20 cellular contexts compared by ENCODE assay signal in genomic region chr7:27367930-27368549, GRCh38.
DNase-seq lines count a peak whose midpoint lies in the region; ATAC-seq, FAIRE-seq and TF ChIP-seq lines count a peak whose summit lies in the region.
"Had no signal": no experiment of that assay in that cellular context is flagged by ENCODE, and none has a peak within 500 bp of the region (broad histone marks: within the 10 kb centered on the region; RNA-seq: fewer than 3 reads in every experiment).

No MANE protein-coding gene starts in this region.

- POLR2A ChIA-PET in HepG2 (lab: Yijun Ruan, JAX): no interaction called here
- POLR2A ChIA-PET in H1 (lab: Charles Lee; ENCODE audit: partially characterized antibody): no interaction called here

- H2BK5ac ChIP-seq in H1 (ENCODE audit: low read depth, low read length): no peak overlapping the region

- H3K4me3 ChIP-seq in HepG2 (replicated peaks in 1 of 3; ENCODE audit: insufficient read depth in 1 of 3, low read depth in 2 of 3, low read length in 3 of 3): no peak overlapping the region
- no peak overlapping the region for H3K4me3 ChIP-seq in right lobe of liver
- H3K4me3 ChIP-seq in H1 (ENCODE audit: extremely low read depth in 1 of 4, insufficient read depth in 2 of 4, low read depth in 3 of 4, low read length in 4 of 4): no peak overlapping the region
- H3K4me3 ChIP-seq in vagina: no peak overlapping the region
- H3K4me3 ChIP-seq in esophagus muscularis mucosa: no peak overlapping the region
- H3K4me3 ChIP-seq: BLaER1 had no signal

- H3K18ac ChIP-seq in H1 (ENCODE audit: extremely low read depth, low read length): no peak overlapping the region

- H2BK120ac ChIP-seq in H1 (replicated peaks; ENCODE audit: low read depth, low read length): no peak overlapping the region

- H3K14ac ChIP-seq in H1 (ENCODE audit: insufficient read length): no peak overlapping the region

- peak overlapping the region; percentile 95 for H2AK5ac ChIP-seq in H1 (ENCODE audit: low read depth, low read length)

- peak overlapping the region; percentile 100 for H3K56ac ChIP-seq in H1 (replicated peaks; ENCODE audit: insufficient read length, low read depth, low read length)

- H2BK20ac ChIP-seq in H1 (ENCODE audit: low read length): no peak overlapping the region

- no peak for TF ChIP-seq RAD21 in HepG2 (CRISPR knock-in tag; IDR thresholded peaks at IDR 0.05)
- TF ChIP-seq RAD21 in H1 (IDR thresholded peaks at IDR 0.05 in 1 of 2, conservative IDR thresholded peaks at IDR 0.05 in 1 of 2; ENCODE audit: low read depth in 2 of 2, low read length in 2 of 2): no peak

- DNase-seq in HepG2 (ENCODE audit: low spot score) (no peak), right lobe of liver (no peak), H1 (ENCODE audit: low read depth in 1 of 2, low spot score in 2 of 2) (no peak), natural killer cell (no peak), vagina (ENCODE audit: extremely low spot score in 2 of 2) (no peak), esophagus muscularis mucosa (ENCODE audit: extremely low spot score) (no peak), C1 segment of cervical spinal cord (lab: John Stamatoyannopoulos, UW) (no peak)
- DNase-seq: CD8-positive, alpha-beta memory T cell; DND-41; GOT3; NCI-H1436 treated with DMSO at 0.1 percent for 48 hours; NCI-H2029 treated with DMSO at 0.1 percent for 48 hours; NCI-H748 treated with DMSO at 0.1 percent for 48 hours; OCI-M1; RPMI8226; SIG-M5 had no signal

- H3K4me2 ChIP-seq in HepG2 (ENCODE audit: low read depth, low read length): no peak overlapping the region
- H3K4me2 ChIP-seq in H1 (ENCODE audit: insufficient read depth in 1 of 2, low read depth in 2 of 2, low read length in 2 of 2): no peak overlapping the region
- H3K4me2 ChIP-seq: BLaER1 had no signal

- H3K79me2 ChIP-seq in HepG2 (ENCODE audit: insufficient read depth, low read length) (no peaks in the 10 kb centered on the region), H1 (ENCODE audit: control insufficient read depth in 1 of 2, insufficient read depth in 2 of 2, low read length in 2 of 2) (no peaks in the 10 kb centered on the region)

- H3K23me2 ChIP-seq in H1 (ENCODE audit: low read depth, low read length): peaks cover 7% of the 10 kb centered on the region; the same call in 1 of the 2 replicates

- H3K9me3 Mint-ChIP-seq in natural killer cell: no peaks in the 10 kb centered on the region
- H3K9me3 Mint-ChIP-seq: CD8-positive, alpha-beta memory T cell had no signal

- BruUV-seq in HepG2 (replicated peaks; lab: Mats Ljungman, UMichigan): no TSS peak

- no peaks in the 10 kb centered on the region for H3K36me3 ChIP-seq in HepG2 (replicated peaks in 1 of 2; ENCODE audit: control insufficient read depth in 1 of 2, insufficient read depth in 2 of 2, low read length in 2 of 2)
- H3K36me3 ChIP-seq in right lobe of liver: no peaks in the 10 kb centered on the region
- H3K36me3 ChIP-seq in H1 (ENCODE audit: control insufficient read depth in 2 of 4, insufficient read depth in 4 of 4, low read length in 3 of 4): no peaks in the 10 kb centered on the region
- H3K36me3 ChIP-seq in vagina: no peaks in the 10 kb centered on the region
- no peaks in the 10 kb centered on the region for H3K36me3 ChIP-seq in esophagus muscularis mucosa
- H3K36me3 ChIP-seq: BLaER1 had no signal

- no peaks in the 10 kb centered on the region for H3K4me1 Mint-ChIP-seq in natural killer cell
- H3K4me1 Mint-ChIP-seq: CD8-positive, alpha-beta memory T cell had no signal

- H4K8ac ChIP-seq in H1 (ENCODE audit: extremely low read depth, insufficient read depth, low read length): no peak overlapping the region

- H3K4me3 Mint-ChIP-seq in natural killer cell: no peak overlapping the region
- H3K4me3 Mint-ChIP-seq: CD8-positive, alpha-beta memory T cell had no signal

- in situ Hi-C loops in HepG2 (cut with HindIII; ENCODE audit: extremely low pct_ligation_motif_present, low pct_unique_long_range_greater_than_20kb): no loop called here

- no peaks in the 10 kb centered on the region for H4K20me1 ChIP-seq in HepG2 (ENCODE audit: insufficient read depth, low read length)
- peaks cover 0 to 7% of the 10 kb centered on the region in 2 experiments for H4K20me1 ChIP-seq in H1 (replicated peaks in 1 of 2; ENCODE audit: control insufficient read depth in 1 of 2, insufficient read depth in 2 of 2, low read length in 2 of 2)
- H4K20me1 ChIP-seq: BLaER1 had no signal

- H3K79me1 ChIP-seq in H1 (ENCODE audit: low read depth, low read length): no peaks in the 10 kb centered on the region

- H3K9ac ChIP-seq in HepG2 (ENCODE audit: insufficient read depth, low read depth, low read length): no peak overlapping the region
- peak overlapping the region in 1 of 4 experiments; percentile 6; a peak in 1 of 7 replicates for H3K9ac ChIP-seq in H1 (replicated peaks in 1 of 4; ENCODE audit: extremely low read depth in 1 of 4, low read depth in 3 of 4, low read length in 3 of 4)
- H3K9ac ChIP-seq: BLaER1 had no signal

- TF ChIP-seq CTCF in HepG2 (CRISPR knock-in tag; IDR thresholded peaks at IDR 0.05) (no peak), right lobe of liver (IDR thresholded peaks at IDR 0.05) (no peak), H1 (IDR thresholded peaks at IDR 0.05; ENCODE audit: control extremely low read depth in 1 of 3, insufficient read depth in 1 of 3, low read depth in 1 of 3, low read length in 3 of 3) (no peak), natural killer cell (IDR thresholded peaks at IDR 0.05) (no peak), vagina (IDR thresholded peaks at IDR 0.05) (no peak), esophagus muscularis mucosa (IDR thresholded peaks at IDR 0.05) (no peak)

- TF ChIP-seq POLR2A in HepG2 (IDR thresholded peaks at IDR 0.05; ENCODE audit: insufficient read depth in 1 of 2, low read depth in 2 of 2, low read length in 2 of 2) (no peak), right lobe of liver (IDR thresholded peaks at IDR 0.05) (no peak), H1 (IDR thresholded peaks at IDR 0.05; ENCODE audit: control extremely low read depth in 1 of 2, low read depth in 2 of 2, low read length in 2 of 2) (no peak), vagina (IDR thresholded peaks at IDR 0.05) (no peak), esophagus muscularis mucosa (IDR thresholded peaks at IDR 0.05; ENCODE audit: low read depth) (no peak)

- CTCF ChIA-PET in HepG2 (lab: Yijun Ruan, JAX; ENCODE audit: low intra/inter-chr PET ratio, low total read pairs) (no interaction called here), H1 (lab: Charles Lee; ENCODE audit: partially characterized antibody) (no interaction called here)

- no peak for TF ChIP-seq EP300 in HepG2 (IDR thresholded peaks at IDR 0.05; ENCODE audit: low read depth in 2 of 2, low read length in 2 of 2)
- TF ChIP-seq EP300 in HepG2 (CRISPR knock-in tag; IDR thresholded peaks at IDR 0.05; ENCODE audit: borderline replicate concordance): no peak
- no peak for TF ChIP-seq EP300 in H1 (IDR thresholded peaks at IDR 0.05; ENCODE audit: borderline replicate concordance in 1 of 2, low read depth in 2 of 2, low read length in 2 of 2)
- no peak for TF ChIP-seq EP300 in esophagus muscularis mucosa (IDR thresholded peaks at IDR 0.05)

- FAIRE-seq in HepG2 (lab: Jason Lieb, UNC) (peak; percentile 52), H1 (lab: Jason Lieb, UNC) (no peak)
- FAIRE-seq: D721Med, G401.6 had no signal

- no peak overlapping the region for H2AFZ ChIP-seq in HepG2 (ENCODE audit: low read length)
- H2AFZ ChIP-seq in H1 (ENCODE audit: low read length): no peak overlapping the region

- WGBS in HepG2 (ENCODE audit: low lambda C conversion rate): 51% methylated on average over 4 of the region's 4 CpGs
- WGBS in right lobe of liver (ENCODE audit: insufficient coverage, low coverage, low lambda C conversion rate, missing lambda C conversion rate): 83% methylated on average over 4 of the region's 4 CpGs
- WGBS in H1 (ENCODE audit: extremely low coverage in 1 of 2, insufficient coverage in 1 of 2, insufficient read length in 1 of 2, insufficient replicate concordance in 2 of 2, low coverage in 1 of 2, low lambda C conversion rate in 2 of 2, missing lambda C conversion rate in 1 of 2), 2 experiments: 86 to 100% methylated on average over 4 of the region's 4 CpGs
- WGBS in esophagus muscularis mucosa: 93% methylated on average over 4 of the region's 4 CpGs

- H3K23ac ChIP-seq in H1 (ENCODE audit: insufficient read length): no peak overlapping the region

- no peak overlapping the region for H3K27ac ChIP-seq in HepG2 (ENCODE audit: extremely low read length, insufficient read depth, low read length)
- no peak overlapping the region for H3K27ac ChIP-seq in right lobe of liver
- H3K27ac ChIP-seq in H1 (ENCODE audit: low read depth, low read length): no peak overlapping the region
- peak overlapping the region; percentile 21 for H3K27ac ChIP-seq in vagina
- no peak overlapping the region for H3K27ac ChIP-seq in esophagus muscularis mucosa (replicated peaks in 1 of 4)
- H3K27ac ChIP-seq: BLaER1 had no signal

- ATAC-seq in HepG2 (no peak), right lobe of liver (no peak), natural killer cell (peak; percentile 58 to 61 (median 59)), GM21515 (IDR thresholded peaks at IDR 0.05; ENCODE audit: unreplicated experiment) (no peak)

- intact Hi-C loops in HepG2 (cut with micrococcal nuclease; ENCODE audit: unreplicated experiment): no loop called here
- intact Hi-C loops in right lobe of liver (cut with DNase I): no loop called here
- intact Hi-C loops in natural killer cell (cut with micrococcal nuclease): no loop called here
- intact Hi-C loops in vagina (cut with DNase I): no loop called here
- intact Hi-C loops in esophagus muscularis mucosa (cut with DNase I): no loop called here

- H2BK12ac ChIP-seq in H1 (ENCODE audit: low read depth, low read length): peak overlapping the region; percentile 89; the same call in 1 of the 2 replicates

- no peak overlapping the region for H3K27ac Mint-ChIP-seq in natural killer cell
- H3K27ac Mint-ChIP-seq: CD8-positive, alpha-beta memory T cell had no signal

- peaks cover 9% of the 10 kb centered on the region for H3K4me1 ChIP-seq in HepG2 (ENCODE audit: insufficient read depth, low read length)
- H3K4me1 ChIP-seq in right lobe of liver: peaks cover 0 to 8% (median 2%) of the 10 kb centered on the region in 4 donors
- peaks cover 0 to 4% (median 0%) of the 10 kb centered on the region in 4 experiments; a peak in 1 of 7 replicates for H3K4me1 ChIP-seq in H1 (replicated peaks in 1 of 4; ENCODE audit: control insufficient read depth in 3 of 4, insufficient read depth in 4 of 4, low read length in 3 of 4)
- peaks cover 39% of the 10 kb centered on the region for H3K4me1 ChIP-seq in vagina
- H3K4me1 ChIP-seq in esophagus muscularis mucosa: peaks cover 0 to 19% (median 9%) of the 10 kb centered on the region in 4 donors

- H3K36me3 Mint-ChIP-seq in natural killer cell: no peaks in the 10 kb centered on the region
- H3K36me3 Mint-ChIP-seq: CD8-positive, alpha-beta memory T cell had no signal

- peak overlapping the region; percentile 86 for H4K91ac ChIP-seq in H1 (replicated peaks; ENCODE audit: insufficient read length, low read length)

- H4K5ac ChIP-seq in H1 (ENCODE audit: insufficient read length, low read depth, low read length): no peak overlapping the region

- H3K4ac ChIP-seq in H1 (replicated peaks; ENCODE audit: insufficient read length, low read depth, low read length): peak overlapping the region; percentile 72

- H3K27me3 Mint-ChIP-seq in natural killer cell (ENCODE audit: low read depth in 2 of 2): peaks cover 0 to 1% of the 10 kb centered on the region in 2 donors

- H3K9me3 ChIP-seq in HepG2 (ENCODE audit: low read length): no peaks in the 10 kb centered on the region
- H3K9me3 ChIP-seq in right lobe of liver: no peaks in the 10 kb centered on the region
- H3K9me3 ChIP-seq in H1 (ENCODE audit: insufficient read depth in 2 of 2, low read depth in 1 of 2, low read length in 1 of 2): no peaks in the 10 kb centered on the region
- H3K9me3 ChIP-seq in vagina: no peaks in the 10 kb centered on the region
- no peaks in the 10 kb centered on the region for H3K9me3 ChIP-seq in esophagus muscularis mucosa
- H3K9me3 ChIP-seq: BLaER1 had no signal

- H2BK15ac ChIP-seq in H1 (ENCODE audit: low read length): peak overlapping the region; percentile 62; the same call in 1 of the 2 replicates

- H3K27me3 ChIP-seq in HepG2 (ENCODE audit: control insufficient read depth in 1 of 2, insufficient read depth in 2 of 2, low read length in 2 of 2) (no peaks in the 10 kb centered on the region; a peak in 2 of 5 replicates), right lobe of liver (no peaks in the 10 kb centered on the region), H1 (replicated peaks in 1 of 4; ENCODE audit: control insufficient read depth in 3 of 4, extremely low read depth in 1 of 4, insufficient read depth in 3 of 4, low read length in 3 of 4) (peaks cover 0 to 2% (median 0%) of the 10 kb centered on the region in 4 experiments; a peak in 1 of 7 replicates), vagina (no peaks in the 10 kb centered on the region), esophagus muscularis mucosa (peaks cover 0 to 14% (median 0%) of the 10 kb centered on the region in 4 donors)
- H3K27me3 ChIP-seq: BLaER1 had no signal

Comparison
In these comparisons a context has a peak if more than half of its experiments do, and no peak if none do; other contexts are left out.
1. ATAC-seq: peak in natural killer cell (3 of 3); none in HepG2 (single experiment), right lobe of liver (0 of 4) and GM21515 (single experiment).